ENCODE assay signal across 25 cellular contexts in the genomic region with DNA sequence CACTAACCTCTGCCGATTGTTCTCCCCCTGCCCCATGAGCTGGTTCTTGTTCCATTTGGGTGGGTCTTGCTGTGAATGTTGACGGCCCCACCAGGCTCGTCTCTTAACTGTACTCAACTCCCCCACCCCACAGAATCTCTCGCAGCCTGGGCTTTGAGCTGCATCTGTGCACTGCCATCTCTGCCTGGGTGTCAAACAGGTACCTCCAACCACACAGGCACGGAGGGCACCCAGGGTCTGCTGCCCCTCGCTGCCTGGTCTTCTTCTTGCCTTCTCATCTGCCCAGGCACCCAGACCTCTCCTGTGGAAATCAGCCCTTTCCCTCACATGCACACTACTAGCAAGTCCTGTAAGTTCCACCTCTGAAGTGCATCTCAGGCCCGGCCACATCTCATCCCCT. TPM values are rescaled to one million over a fixed set of nuclear protein-coding genes. Genes with fewer than 3 reads are reported as not detected.
DNase-seq lines count a peak whose midpoint lies in the region; ATAC-seq, FAIRE-seq and TF ChIP-seq lines count a peak whose summit lies in the region.
"Had no signal": no experiment of that assay in that cellular context is flagged by ENCODE, and none has a peak within 500 bp of the region (broad histone marks: within the 10 kb centered on the region; RNA-seq: fewer than 3 reads in every experiment).

No MANE protein-coding gene starts in this region.

- peaks cover 2 to 13% of the 10 kb centered on the region in 2 experiments; a peak in 1 of 4 replicates for H3K79me1 ChIP-seq in IMR-90 (ENCODE audit: low read depth in 1 of 2, low read length in 2 of 2)

- H3K4ac ChIP-seq in IMR-90 (ENCODE audit: low read depth, low read length) = no peak overlapping the region

- H3K9me3 ChIP-seq in IMR-90 (ENCODE audit: control insufficient read depth, insufficient read depth, low read length) (no peaks in the 10 kb centered on the region), GM12878 (replicated peaks; ENCODE audit: control insufficient read depth, insufficient read depth, low read length) (no peaks in the 10 kb centered on the region), neutrophil (no peaks in the 10 kb centered on the region)
- H3K9me3 ChIP-seq: HAP-1, heart left ventricle, MG63 had no signal

- H3K36me3 Mint-ChIP-seq in activated naive CD8-positive, alpha-beta T cell treated with anti-CD3 and anti-CD28 coated beads, Interleukin-2, amount 10 ng/mL, durations not matched to agents 7 days and 5 days = peaks cover 40% of the 10 kb centered on the region
- peaks cover 31% of the 10 kb centered on the region for H3K36me3 Mint-ChIP-seq in activated naive CD8-positive, alpha-beta T cell treated with anti-CD3 and anti-CD28 coated beads for 36 hours

- RAD21 ChIA-PET in GM12878 (lab: Charles Lee; ENCODE audit: unreplicated experiment) = no interaction called here

- TF ChIP-seq CTCF in IMR-90 (conservative IDR thresholded peaks at IDR 0.05; ENCODE audit: low read depth, low read length) = no peak
- no peak for TF ChIP-seq CTCF in GM12878 (IDR thresholded peaks at IDR 0.05 in 2 of 3, conservative IDR thresholded peaks at IDR 0.05 in 1 of 3; ENCODE audit: control insufficient read depth in 2 of 3, extremely low read depth in 1 of 3, insufficient read depth in 1 of 3, low read depth in 3 of 3, low read length in 3 of 3)
- no peak for TF ChIP-seq CTCF in neutrophil (IDR thresholded peaks at IDR 0.05)

- no peak overlapping the region for H3K14ac ChIP-seq in IMR-90 (replicated peaks; ENCODE audit: low read depth, low read length)

- no peak for FAIRE-seq in GM12878 (lab: Jason Lieb, UNC)
- FAIRE-seq: astrocyte, small intestine, TTC549 had no signal

- WGBS in IMR-90 (ENCODE audit: extremely low coverage in 2 of 2, insufficient read length in 1 of 2), 2 experiments = 83% methylated on average over 3 of the region's 7 CpGs; no CpG with 5 or more reads in 1 of the 2 experiments
- 94% methylated on average over 7 of the region's 7 CpGs for WGBS in GM12878 (ENCODE audit: insufficient coverage, insufficient replicate concordance, low lambda C conversion rate, missing lambda C conversion rate)

- peak overlapping the region; percentile 72 for H3K27ac Mint-ChIP-seq in activated naive CD8-positive, alpha-beta T cell treated with anti-CD3 and anti-CD28 coated beads, Interleukin-2, amount 10 ng/mL, durations not matched to agents 7 days and 5 days
- H3K27ac Mint-ChIP-seq in activated naive CD8-positive, alpha-beta T cell treated with anti-CD3 and anti-CD28 coated beads for 36 hours = no peak overlapping the region

- H4K5ac ChIP-seq in IMR-90 (ENCODE audit: low read depth, low read length) = no peak overlapping the region

- H3K18ac ChIP-seq in IMR-90 (ENCODE audit: low read depth, low read length) = no peak overlapping the region

- H2AK9ac ChIP-seq in IMR-90 (replicated peaks; ENCODE audit: low read depth, low read length, poor library complexity) = peak overlapping the region; percentile 52

- intact Hi-C loops in IMR-90 (cut with micrococcal nuclease) = no loop called here
- intact Hi-C loops in GM12878 (cut with micrococcal nuclease; ENCODE audit: unreplicated experiment) = no loop called here

- H3K4me3 ChIP-seq in IMR-90 (ENCODE audit: insufficient read depth, low read depth, low read length) = no peak overlapping the region
- no peak overlapping the region for H3K4me3 ChIP-seq in GM12878
- H3K4me3 ChIP-seq in neutrophil (ENCODE audit: low read depth in 1 of 2, low read length in 1 of 2) = no peak overlapping the region
- H3K4me3 ChIP-seq: HAP-1, heart left ventricle, MG63 had no signal

- H3K27me3 ChIP-seq in IMR-90 (ENCODE audit: control insufficient read depth, insufficient read depth, low read length) (no peaks in the 10 kb centered on the region), GM12878 (replicated peaks in 1 of 2; ENCODE audit: control insufficient read depth in 2 of 2, insufficient read depth in 2 of 2, low read length in 1 of 2) (no peaks in the 10 kb centered on the region), neutrophil (no peaks in the 10 kb centered on the region)
- H3K27me3 ChIP-seq: heart left ventricle, MG63 had no signal

- in situ Hi-C loops in IMR-90 (cut with MboI; ENCODE audit: low sequenced_read_pairs) (no loop called here), GM12878 (cut with MboI) (no loop called here)

- no peak overlapping the region for H2AFZ ChIP-seq in IMR-90 (replicated peaks; ENCODE audit: low read length, poor library complexity)
- H2AFZ ChIP-seq in GM12878 (ENCODE audit: control insufficient read depth, low read depth, low read length) = no peak overlapping the region

- ATAC-seq in activated naive CD8-positive, alpha-beta T cell treated with anti-CD3 and anti-CD28 coated beads, Interleukin-2, amount 10 ng/mL, durations not matched to agents 7 days and 5 days (ENCODE audit: low read depth) = no peak
- ATAC-seq in IMR-90 (ENCODE audit: low read depth) = no peak
- no peak for ATAC-seq in GM12878
- no peak for ATAC-seq in HG03135 (IDR thresholded peaks at IDR 0.05; ENCODE audit: unreplicated experiment)
- ATAC-seq: heart left ventricle, left lobe of liver had no signal

- SMC1A ChIA-PET in GM12878 (lab: Charles Lee; ENCODE audit: uncharacterized antibody, unreplicated experiment) = interaction anchor here (1.3 kb wide), 2 partner anchors 10 to 13 kb away, joined by 4 to 5 read pairs; partner anchors contain the start of gene TLR9

- TF ChIP-seq EP300 in GM12878 (IDR thresholded peaks at IDR 0.05; ENCODE audit: borderline replicate concordance in 1 of 2, control insufficient read depth in 1 of 2, low read depth in 2 of 2, low read length in 2 of 2) = no peak

- peaks cover 36% of the 10 kb centered on the region for H3K4me1 Mint-ChIP-seq in activated naive CD8-positive, alpha-beta T cell treated with anti-CD3 and anti-CD28 coated beads, Interleukin-2, amount 10 ng/mL, durations not matched to agents 7 days and 5 days
- H3K4me1 Mint-ChIP-seq in activated naive CD8-positive, alpha-beta T cell treated with anti-CD3 and anti-CD28 coated beads for 36 hours = peaks cover 31% of the 10 kb centered on the region

- POLR2A ChIA-PET in activated naive CD8-positive, alpha-beta T cell treated with anti-CD3 and anti-CD28 coated beads, Interleukin-2, amount 10 ng/mL, durations not matched to agents 7 days and 5 days (lab: Charles Lee) = interaction anchor here (0.6 kb wide), 1 partner anchor 50 kb away, joined by 3 read pairs; no protein-coding TSS in a partner anchor
- POLR2A ChIA-PET in IMR-90 (lab: Charles Lee; ENCODE audit: unreplicated experiment) (no interaction called here), GM12878 (lab: Charles Lee) (no interaction called here)

- no peak overlapping the region for H3K23ac ChIP-seq in IMR-90 (ENCODE audit: low read depth, low read length)

- dilution Hi-C loops in IMR-90 (cut with HindIII; ENCODE audit: low sequenced_read_pairs, unreplicated experiment) = no loop called here

- H3K4me2 ChIP-seq in IMR-90 (ENCODE audit: low read depth, low read length) = no peak overlapping the region
- no peak overlapping the region for H3K4me2 ChIP-seq in GM12878 (ENCODE audit: control insufficient read depth, insufficient read depth)

- no peak for TF ChIP-seq POLR2A in IMR-90 (IDR thresholded peaks at IDR 0.05; ENCODE audit: low read depth, low read length)
- TF ChIP-seq POLR2A in GM12878 (IDR thresholded peaks at IDR 0.05; ENCODE audit: low read depth, low read length) = peak; percentile 41; the same call in 1 of the 2 replicates

- TF ChIP-seq RAD21 in IMR-90 (IDR thresholded peaks at IDR 0.05; ENCODE audit: low read length) = no peak
- TF ChIP-seq RAD21 in GM12878 (IDR thresholded peaks at IDR 0.05; ENCODE audit: insufficient read depth, low read depth, low read length) = no peak

- no peak overlapping the region for H3K27ac ChIP-seq in IMR-90 (ENCODE audit: insufficient read depth, low read length)
- H3K27ac ChIP-seq in GM12878 (ENCODE audit: control insufficient read depth, insufficient read depth) = no peak overlapping the region
- peak overlapping the region; percentile 88 for H3K27ac ChIP-seq in neutrophil

- CTCF ChIA-PET in IMR-90 (lab: Yijun Ruan, JAX) = no interaction called here
- CTCF ChIA-PET in GM12878 (lab: Yijun Ruan, JAX) = interaction anchor here (0.7 to 1.2 kb wide), 2 partner anchors 10 to 192 kb away, joined by 3 to 4 read pairs; no protein-coding TSS in a partner anchor

- peaks cover 16% of the 10 kb centered on the region for H3K9me1 ChIP-seq in IMR-90 (ENCODE audit: insufficient read depth, low read length)

- H3K79me2 ChIP-seq in GM12878 (ENCODE audit: control insufficient read depth, insufficient read depth, low read length) = no peaks in the 10 kb centered on the region

- H3K9me3 Mint-ChIP-seq in activated naive CD8-positive, alpha-beta T cell treated with anti-CD3 and anti-CD28 coated beads, Interleukin-2, amount 10 ng/mL, durations not matched to agents 7 days and 5 days = no peaks in the 10 kb centered on the region
- H3K9me3 Mint-ChIP-seq in activated naive CD8-positive, alpha-beta T cell treated with anti-CD3 and anti-CD28 coated beads for 36 hours = no peaks in the 10 kb centered on the region

- H2BK15ac ChIP-seq in IMR-90 (ENCODE audit: low read depth, low read length) = no peak overlapping the region

- H3K36me3 ChIP-seq in IMR-90 (ENCODE audit: control insufficient read depth, insufficient read depth, low read length) (peaks cover 43% of the 10 kb centered on the region), GM12878 (ENCODE audit: control insufficient read depth in 2 of 2, insufficient read depth in 2 of 2, low read length in 1 of 2) (peaks cover 16 to 26% of the 10 kb centered on the region in 2 experiments), neutrophil (peaks cover 57% of the 10 kb centered on the region)

- no peaks in the 10 kb centered on the region for H3K27me3 Mint-ChIP-seq in activated naive CD8-positive, alpha-beta T cell treated with anti-CD3 and anti-CD28 coated beads, Interleukin-2, amount 10 ng/mL, durations not matched to agents 7 days and 5 days
- no peaks in the 10 kb centered on the region for H3K27me3 Mint-ChIP-seq in activated naive CD8-positive, alpha-beta T cell treated with anti-CD3 and anti-CD28 coated beads for 36 hours
- H3K27me3 Mint-ChIP-seq: CD4-positive, CD25-positive, alpha-beta regulatory T cell had no signal

- no peak overlapping the region for H4K91ac ChIP-seq in IMR-90 (ENCODE audit: insufficient read depth, low read depth, low read length)

- H2BK5ac ChIP-seq in IMR-90 (ENCODE audit: low read depth, low read length, poor library complexity, severe bottlenecking) = no peak overlapping the region

- no peak overlapping the region for H4K8ac ChIP-seq in IMR-90 (ENCODE audit: low read depth in 2 of 2, low read length in 2 of 2)

- no peak overlapping the region for H3K4me3 Mint-ChIP-seq in activated naive CD8-positive, alpha-beta T cell treated with anti-CD3 and anti-CD28 coated beads, Interleukin-2, amount 10 ng/mL, durations not matched to agents 7 days and 5 days
- no peak overlapping the region for H3K4me3 Mint-ChIP-seq in activated naive CD8-positive, alpha-beta T cell treated with anti-CD3 and anti-CD28 coated beads for 36 hours

- H3K4me1 ChIP-seq in IMR-90 (ENCODE audit: control insufficient read depth, insufficient read depth, low read length) (peaks cover 8% of the 10 kb centered on the region), GM12878 (ENCODE audit: control insufficient read depth, insufficient read depth, low read length) (peaks cover 14% of the 10 kb centered on the region), neutrophil (ENCODE audit: control insufficient read depth in 1 of 2, insufficient read depth in 1 of 2, low read depth in 1 of 2, low read length in 1 of 2) (peaks cover 50 to 69% of the 10 kb centered on the region in 2 experiments)
- H3K4me1 ChIP-seq: HAP-1 had no signal

- H3K56ac ChIP-seq in IMR-90 (ENCODE audit: extremely low read depth, insufficient read depth, low read length) = no peak overlapping the region

- no peak overlapping the region for H2AK5ac ChIP-seq in IMR-90 (ENCODE audit: low read depth, low read length)

- no peak overlapping the region for H2BK120ac ChIP-seq in IMR-90 (ENCODE audit: low read depth, low read length)

- H4K20me1 ChIP-seq in IMR-90 (ENCODE audit: insufficient read depth, low read length) (peaks cover 12% of the 10 kb centered on the region), GM12878 (ENCODE audit: control insufficient read depth, insufficient read depth) (no peaks in the 10 kb centered on the region)

- no peak overlapping the region for H2BK20ac ChIP-seq in IMR-90 (ENCODE audit: low read depth, low read length)

- no TSS peak for BruUV-seq in IMR-90 (replicated peaks; lab: Mats Ljungman, UMichigan)
- no TSS peak for BruUV-seq in GM12878 (replicated peaks; lab: Mats Ljungman, UMichigan)

- DNase-seq in activated naive CD8-positive, alpha-beta T cell treated with anti-CD3 and anti-CD28 coated beads, Interleukin-2, amount 10 ng/mL, durations not matched to agents 7 days and 5 days = no peak
- DNase-seq in activated naive CD8-positive, alpha-beta T cell treated with anti-CD3 and anti-CD28 coated beads for 36 hours = no peak
- DNase-seq in IMR-90 (no peak), GM12878 (ENCODE audit: low read depth, low spot score) (no peak), occipital lobe (lab: John Stamatoyannopoulos, UW) (no peak), cerebellum (ENCODE audit: low spot score) (no peak)
- DNase-seq: activated CD4-positive, CD25-positive, alpha-beta regulatory T cell treated with anti-CD3 and anti-CD28 coated beads, Interleukin-2, amount 50 U/mL, for 72 hours; activated naive CD4-positive, alpha-beta T cell treated with Interleukin-2 at 50 U/mL for 16 hours; CD4-positive, CD25-positive, alpha-beta regulatory T cell; DMS53; GDM1; heart left ventricle; MG63; NCI-H1417 treated with DMSO at 0.1 percent for 48 hours; NCI-H526; small intestine; stimulated activated naive CD4-positive, alpha-beta T cell had no signal

- H3K9ac ChIP-seq in IMR-90 (ENCODE audit: low read depth, low read length) (no peak overlapping the region), GM12878 (ENCODE audit: control insufficient read depth, insufficient read depth, low read length) (no peak overlapping the region)

RNA-seq across cellular contexts. Expression of gene TLR9, which starts 10.1 kb away (rescaled TPM):
- 1 to 10 TPM; 1.6 to 2.0 TPM for total RNA-seq in activated naive CD8-positive, alpha-beta T cell treated with anti-CD3 and anti-CD28 coated beads, Interleukin-2, amount 10 ng/mL, durations not matched to agents 7 days and 5 days
- total RNA-seq in activated naive CD8-positive, alpha-beta T cell treated with anti-CD3 and anti-CD28 coated beads for 36 hours = 1 to 10 TPM in 1 of 2 experiments, under 1 TPM in 1; 0.85 to 1.4 TPM
- not detected in 2 replicates for total RNA-seq in IMR-90 (2012; rRNA removed)
- 0.03 TPM in 1 of 2 replicates, not detected in the other for polyA plus RNA-seq in IMR-90 (2012; rRNA removed)
- polyA plus RNA-seq in IMR-90 (2012; cell fraction: cytosol; rRNA removed) = 0.01 TPM in 1 of 2 replicates, not detected in the other
- 0.15 TPM in 2 replicates for polyA plus RNA-seq in IMR-90 (2012; cell fraction: nucleus; rRNA removed; ENCODE audit: low replicate concordance)
- 0.51 and 1.6 TPM in 2 replicates for total RNA-seq in GM12878 (2013; cell fraction: nucleolus; rRNA removed)
- total RNA-seq in GM12878 (2014; rRNA removed) = 0.22 and 0.51 TPM in 2 replicates
- 0.14 and 0.22 TPM in 2 replicates for total RNA-seq in GM12878 (2014; rRNA removed; fragmentation: Illumina TruSeq; extraction: Trizol)
- 4.8 and 6.9 TPM in 2 replicates for total RNA-seq in GM12878 (2021)
- polyA plus RNA-seq in GM12878 (2011; ENCODE audit: low read depth) = 2.1 TPM
- 0.03 and 0.11 TPM in 2 replicates for polyA plus RNA-seq in GM12878 (2011; rRNA removed)
- polyA plus RNA-seq in GM12878 (2011; cell fraction: cytosol; rRNA removed) = 0.15 and 0.24 TPM in 2 replicates
- 0.64 and 1.0 TPM in 2 replicates for polyA plus RNA-seq in GM12878 (2011; cell fraction: nucleus; rRNA removed)
- polyA plus RNA-seq in GM12878 (2012) = 4.5 TPM in 2 replicates
- 0.53 TPM in 1 of 2 replicates, not detected in the other for polyA plus RNA-seq in GM12878 (2014; fragmentation: Illumina TruSeq; extraction: Trizol)
- polyA plus RNA-seq in GM12878 (2014; fragmentation: Nextera tagmentation; extraction: Ambion mirVana) = under 1 TPM in 1 of 2 experiments, not detected in 1; 0.10 TPM
- polyA plus RNA-seq in GM12878 (2014; rRNA removed) = 1.1 and 1.5 TPM in 2 replicates
- polyA plus RNA-seq in GM12878 (2016; fragmentation: Nextera tagmentation; extraction: Ambion mirVana) = 1 to 10 TPM in 1 of 2 experiments, under 1 TPM in 1; 0.82 to 1.2 TPM
- 0.15 TPM in 1 of 2 replicates, not detected in the other for polyA minus RNA-seq in GM12878 (2011; rRNA and poly(A)+ RNA removed)
- 0.42 TPM in 1 of 2 replicates, not detected in the other for polyA minus RNA-seq in GM12878 (2011; cell fraction: cytosol; rRNA and poly(A)+ RNA removed)
- 0.10 TPM in 1 of 2 replicates, not detected in the other for polyA minus RNA-seq in GM12878 (2011; cell fraction: nucleus; rRNA and poly(A)+ RNA removed)
- under 0.01 TPM for total RNA-seq in occipital lobe
- 0.09 TPM for total RNA-seq in cerebellum
- total RNA-seq: epithelial cell of proximal tubule, fibroblast of villous mesenchyme, left lobe of liver had no signal

RNA-seq across cellular contexts. Expression of gene ALAS1, which starts 17.4 kb away (rescaled TPM):
- total RNA-seq in activated naive CD8-positive, alpha-beta T cell treated with anti-CD3 and anti-CD28 coated beads, Interleukin-2, amount 10 ng/mL, durations not matched to agents 7 days and 5 days = 10 to 100 TPM; 46.9 to 50.1 TPM
- total RNA-seq in activated naive CD8-positive, alpha-beta T cell treated with anti-CD3 and anti-CD28 coated beads for 36 hours = 10 to 100 TPM; 59.4 to 63.0 TPM
- total RNA-seq in IMR-90 (2012; rRNA removed) = 29.7 and 32.8 TPM in 2 replicates
- 47.2 and 47.8 TPM in 2 replicates for polyA plus RNA-seq in IMR-90 (2012; rRNA removed)
- polyA plus RNA-seq in IMR-90 (2012; cell fraction: cytosol; rRNA removed) = 34.1 and 38.0 TPM in 2 replicates
- 38.1 and 45.9 TPM in 2 replicates for polyA plus RNA-seq in IMR-90 (2012; cell fraction: nucleus; rRNA removed; ENCODE audit: low replicate concordance)
- 28.6 and 30.9 TPM in 2 replicates for total RNA-seq in GM12878 (2013; cell fraction: nucleolus; rRNA removed)
- 77.4 and 89.8 TPM in 2 replicates for total RNA-seq in GM12878 (2014; rRNA removed)
- total RNA-seq in GM12878 (2014; rRNA removed; fragmentation: Illumina TruSeq; extraction: Trizol) = 69.5 and 69.9 TPM in 2 replicates
- total RNA-seq in GM12878 (2021) = 75.4 and 75.9 TPM in 2 replicates
- 39.1 TPM for polyA plus RNA-seq in GM12878 (2011; ENCODE audit: low read depth)
- polyA plus RNA-seq in GM12878 (2011; rRNA removed) = 78.1 and 95.0 TPM in 2 replicates
- 143 and 164 TPM in 2 replicates for polyA plus RNA-seq in GM12878 (2011; cell fraction: cytosol; rRNA removed)
- polyA plus RNA-seq in GM12878 (2011; cell fraction: nucleus; rRNA removed) = 63.6 and 72.3 TPM in 2 replicates
- 43.2 and 54.2 TPM in 2 replicates for polyA plus RNA-seq in GM12878 (2012)
- 73.0 and 103 TPM in 2 replicates for polyA plus RNA-seq in GM12878 (2014; fragmentation: Illumina TruSeq; extraction: Trizol)
- 100 to 1,000 TPM; 111 to 115 TPM for polyA plus RNA-seq in GM12878 (2014; fragmentation: Nextera tagmentation; extraction: Ambion mirVana)
- polyA plus RNA-seq in GM12878 (2014; rRNA removed) = 78.6 and 93.1 TPM in 2 replicates
- 100 to 1,000 TPM in 1 of 2 experiments, 10 to 100 TPM in 1; 88.4 to 102 TPM for polyA plus RNA-seq in GM12878 (2016; fragmentation: Nextera tagmentation; extraction: Ambion mirVana)
- 58.7 and 81.0 TPM in 2 replicates for polyA minus RNA-seq in GM12878 (2011; rRNA and poly(A)+ RNA removed)
- polyA minus RNA-seq in GM12878 (2011; cell fraction: cytosol; rRNA and poly(A)+ RNA removed) = 27.3 and 33.2 TPM in 2 replicates
- polyA minus RNA-seq in GM12878 (2011; cell fraction: nucleus; rRNA and poly(A)+ RNA removed) = 10.6 and 24.6 TPM in 2 replicates
- total RNA-seq in occipital lobe = 36.2 TPM
- 34.6 TPM for total RNA-seq in cerebellum

RNA-seq across cellular contexts. Expression of gene TWF2, which starts 23.6 kb away (rescaled TPM):
- total RNA-seq in activated naive CD8-positive, alpha-beta T cell treated with anti-CD3 and anti-CD28 coated beads, Interleukin-2, amount 10 ng/mL, durations not matched to agents 7 days and 5 days = 100 to 1,000 TPM; 118 to 122 TPM
- 100 to 1,000 TPM; 127 to 134 TPM for total RNA-seq in activated naive CD8-positive, alpha-beta T cell treated with anti-CD3 and anti-CD28 coated beads for 36 hours
- total RNA-seq in IMR-90 (2012; rRNA removed) = 105 and 111 TPM in 2 replicates
- 145 and 158 TPM in 2 replicates for polyA plus RNA-seq in IMR-90 (2012; rRNA removed)
- 165 and 194 TPM in 2 replicates for polyA plus RNA-seq in IMR-90 (2012; cell fraction: cytosol; rRNA removed)
- 62.0 and 123 TPM in 2 replicates for polyA plus RNA-seq in IMR-90 (2012; cell fraction: nucleus; rRNA removed; ENCODE audit: low replicate concordance)
- total RNA-seq in GM12878 (2013; cell fraction: nucleolus; rRNA removed) = 11.4 and 12.4 TPM in 2 replicates
- total RNA-seq in GM12878 (2014; rRNA removed) = 67.7 and 81.3 TPM in 2 replicates
- 34.7 and 37.5 TPM in 2 replicates for total RNA-seq in GM12878 (2014; rRNA removed; fragmentation: Illumina TruSeq; extraction: Trizol)
- 88.1 and 88.2 TPM in 2 replicates for total RNA-seq in GM12878 (2021)
- polyA plus RNA-seq in GM12878 (2011; ENCODE audit: low read depth) = 26.2 TPM
- 30.3 and 56.6 TPM in 2 replicates for polyA plus RNA-seq in GM12878 (2011; rRNA removed)
- polyA plus RNA-seq in GM12878 (2011; cell fraction: cytosol; rRNA removed) = 115 and 164 TPM in 2 replicates
- polyA plus RNA-seq in GM12878 (2011; cell fraction: nucleus; rRNA removed) = 78.7 and 103 TPM in 2 replicates
- 46.6 and 50.7 TPM in 2 replicates for polyA plus RNA-seq in GM12878 (2012)
- polyA plus RNA-seq in GM12878 (2014; fragmentation: Illumina TruSeq; extraction: Trizol) = 9.8 and 38.5 TPM in 2 replicates
- 1 to 10 TPM in 1 of 2 experiments, under 1 TPM in 1; 0.16 to 3.4 TPM for polyA plus RNA-seq in GM12878 (2014; fragmentation: Nextera tagmentation; extraction: Ambion mirVana)
- polyA plus RNA-seq in GM12878 (2014; rRNA removed) = 106 and 113 TPM in 2 replicates
- polyA plus RNA-seq in GM12878 (2016; fragmentation: Nextera tagmentation; extraction: Ambion mirVana) = 10 to 100 TPM; 80.4 to 90.5 TPM
- 40.5 and 76.6 TPM in 2 replicates for polyA minus RNA-seq in GM12878 (2011; rRNA and poly(A)+ RNA removed)
- 25.4 and 34.2 TPM in 2 replicates for polyA minus RNA-seq in GM12878 (2011; cell fraction: cytosol; rRNA and poly(A)+ RNA removed)
- 11.8 and 16.6 TPM in 2 replicates for polyA minus RNA-seq in GM12878 (2011; cell fraction: nucleus; rRNA and poly(A)+ RNA removed)
- 24.8 TPM for total RNA-seq in occipital lobe
- 15.1 TPM for total RNA-seq in cerebellum

RNA-seq across cellular contexts. Expression of gene PPM1M, which starts 30.2 kb away (rescaled TPM):
- total RNA-seq in activated naive CD8-positive, alpha-beta T cell treated with anti-CD3 and anti-CD28 coated beads, Interleukin-2, amount 10 ng/mL, durations not matched to agents 7 days and 5 days = 100 to 1,000 TPM; 101 to 105 TPM
- total RNA-seq in activated naive CD8-positive, alpha-beta T cell treated with anti-CD3 and anti-CD28 coated beads for 36 hours = 10 to 100 TPM; 69.7 to 74.9 TPM
- total RNA-seq in IMR-90 (2012; rRNA removed) = 12.2 and 13.1 TPM in 2 replicates
- polyA plus RNA-seq in IMR-90 (2012; rRNA removed) = 15.4 and 18.1 TPM in 2 replicates
- 12.1 and 14.9 TPM in 2 replicates for polyA plus RNA-seq in IMR-90 (2012; cell fraction: cytosol; rRNA removed)
- 51.7 and 53.1 TPM in 2 replicates for polyA plus RNA-seq in IMR-90 (2012; cell fraction: nucleus; rRNA removed; ENCODE audit: low replicate concordance)
- 10.4 and 10.8 TPM in 2 replicates for total RNA-seq in GM12878 (2013; cell fraction: nucleolus; rRNA removed)
- 15.7 and 16.3 TPM in 2 replicates for total RNA-seq in GM12878 (2014; rRNA removed)
- total RNA-seq in GM12878 (2014; rRNA removed; fragmentation: Illumina TruSeq; extraction: Trizol) = 14.1 TPM in 2 replicates
- total RNA-seq in GM12878 (2021) = 24.8 and 25.9 TPM in 2 replicates
- 11.0 TPM for polyA plus RNA-seq in GM12878 (2011; ENCODE audit: low read depth)
- 19.2 and 21.1 TPM in 2 replicates for polyA plus RNA-seq in GM12878 (2011; rRNA removed)
- polyA plus RNA-seq in GM12878 (2011; cell fraction: cytosol; rRNA removed) = 26.1 and 26.4 TPM in 2 replicates
- polyA plus RNA-seq in GM12878 (2011; cell fraction: nucleus; rRNA removed) = 55.4 and 72.9 TPM in 2 replicates
- polyA plus RNA-seq in GM12878 (2012) = 16.3 and 19.2 TPM in 2 replicates
- polyA plus RNA-seq in GM12878 (2014; fragmentation: Illumina TruSeq; extraction: Trizol) = 19.8 and 24.3 TPM in 2 replicates
- polyA plus RNA-seq in GM12878 (2014; fragmentation: Nextera tagmentation; extraction: Ambion mirVana) = 10 to 100 TPM in 1 of 2 experiments, 1 to 10 TPM in 1; 7.5 to 15.3 TPM
- polyA plus RNA-seq in GM12878 (2014; rRNA removed) = 23.1 and 24.3 TPM in 2 replicates
- polyA plus RNA-seq in GM12878 (2016; fragmentation: Nextera tagmentation; extraction: Ambion mirVana) = 1 to 10 TPM; 7.3 to 9.5 TPM
- polyA minus RNA-seq in GM12878 (2011; rRNA and poly(A)+ RNA removed) = 28.2 and 35.1 TPM in 2 replicates
- 3.9 and 5.3 TPM in 2 replicates for polyA minus RNA-seq in GM12878 (2011; cell fraction: cytosol; rRNA and poly(A)+ RNA removed)
- polyA minus RNA-seq in GM12878 (2011; cell fraction: nucleus; rRNA and poly(A)+ RNA removed) = 11.4 and 12.5 TPM in 2 replicates
- 7.0 TPM for total RNA-seq in occipital lobe
- 3.1 TPM for total RNA-seq in cerebellum
